Comparison of ENCODE assay signal across 1 cellular context in genomic region chr22:43011079-43011478, GRCh38.
TF ChIP-seq lines count a peak whose summit lies in the region.

No MANE protein-coding gene starts in this region.

TF ChIP-seq in HCT116, 20 proteins besides CTCF, POLR2A, EP300 and RAD21:
- TF ChIP-seq ELF1 (IDR thresholded peaks at IDR 0.05; ENCODE audit: borderline replicate concordance, low read depth) (no peak), FOSL1 (IDR thresholded peaks at IDR 0.05; ENCODE audit: low read depth) (no peak), YY1 (IDR thresholded peaks at IDR 0.05; ENCODE audit: extremely low read depth, insufficient replicate concordance, low read depth, low read length) (no peak)
